ENCODE assay signal across 16 cellular contexts in the genomic region with DNA sequence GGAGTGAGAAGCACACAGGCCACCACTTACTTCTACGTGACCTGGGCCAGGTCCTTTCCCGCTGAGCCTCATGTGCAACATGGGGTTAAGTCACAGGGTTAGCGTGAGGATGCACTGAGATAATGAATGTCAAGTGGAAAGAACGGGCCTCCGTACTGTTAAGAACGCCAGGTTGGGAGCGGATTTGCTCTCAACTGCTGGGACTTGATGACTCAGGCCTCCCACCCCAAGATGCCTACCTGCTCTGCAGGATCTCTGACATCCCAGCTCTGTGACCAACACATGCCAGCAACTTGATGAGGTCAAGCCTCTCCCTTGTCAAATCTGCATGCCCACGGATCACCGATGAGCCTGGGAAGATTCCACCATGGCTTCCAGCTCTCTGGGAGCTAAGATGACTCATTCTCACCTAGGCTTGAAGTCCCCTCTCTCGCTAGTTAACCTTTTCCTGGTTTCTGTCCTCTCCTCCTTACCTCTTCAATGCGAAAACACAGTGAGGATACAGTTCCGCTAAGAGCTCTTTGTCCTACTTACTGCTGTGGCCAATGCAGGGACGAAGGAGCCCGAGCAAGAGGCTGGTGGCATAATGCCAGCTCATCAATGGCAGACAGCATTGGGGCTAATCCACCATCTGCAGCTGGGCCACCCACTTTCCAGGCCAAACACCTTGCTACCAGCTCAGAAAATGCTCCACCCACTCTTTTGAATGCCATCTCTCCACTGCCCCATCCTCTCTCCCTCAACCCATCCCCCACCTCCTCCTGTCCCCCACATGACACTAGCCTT.
"Had no signal": no experiment of that assay in that cellular context is flagged by ENCODE, and none has a peak within 500 bp of the region (broad histone marks: within the 10 kb centered on the region; RNA-seq: fewer than 3 reads in every experiment).

No MANE protein-coding gene starts in this region.

- H3K27me3 Mint-ChIP-seq: activated B cell treated with CpG ODN at 0.5 μM for 24 hours; central memory CD8-positive, alpha-beta T cell had no signal

- H3K9me3 Mint-ChIP-seq: activated B cell treated with CpG ODN at 0.5 μM for 24 hours; activated naive CD4-positive, alpha-beta T cell treated with anti-CD3 and anti-CD28 coated beads, Interleukin-2, amount 50 U/mL, for 72 hours; activated T-cell treated with anti-CD3 and anti-CD28 coated beads, Interleukin-2, amount 50 U/mL, for 72 hours; central memory CD8-positive, alpha-beta T cell; T-helper 2 cell treated with Interferon-gamma antibody and Interleukin-4, amounts not matched to agents 5 μg/mL and 100 μg/mL, for 36 hours had no signal

- H3K9me3 ChIP-seq: body of pancreas, tibial artery had no signal

- H3K4me1 Mint-ChIP-seq: activated B cell treated with CpG ODN at 0.5 μM for 24 hours; central memory CD8-positive, alpha-beta T cell had no signal

- H3K27me3 ChIP-seq: body of pancreas, tibial artery had no signal

- H3K36me3 Mint-ChIP-seq: activated naive CD4-positive, alpha-beta T cell treated with anti-CD3 and anti-CD28 coated beads, Interleukin-2, amount 50 U/mL, for 72 hours had no signal

- DNase-seq: activated B cell treated with CpG ODN at 0.5 μM for 24 hours; activated CD4-positive, alpha-beta T cell treated with anti-CD3 and anti-CD28 coated beads for 48 hours; activated CD8-positive, alpha-beta memory T cell treated with anti-CD3 and anti-CD28 coated beads, Interleukin-2, amount 50 U/mL, for 48 hours; activated gamma-delta T cell; activated T-cell treated with anti-CD3 and anti-CD28 coated beads, Interleukin-2, amount 50 U/mL, for 72 hours; body of pancreas; effector CD8-positive, alpha-beta T cell; stimulated activated CD4-positive, alpha-beta T cell treated with anti-CD3 and anti-CD28 coated beads, Interleukin-15, amount 100 ng/mL, for 24 hours; stimulated activated CD4-positive, alpha-beta T cell treated with anti-CD3 and anti-CD28 coated beads, Interleukin-4, amount 100 ng/mL, for 1 hour; stimulated activated naive CD4-positive, alpha-beta T cell; SW 1271; tibial artery had no signal

- H3K4me3 Mint-ChIP-seq: activated B cell treated with CpG ODN at 0.5 μM for 24 hours; activated T-cell treated with anti-CD3 and anti-CD28 coated beads, Interleukin-2, amount 50 U/mL, for 72 hours; central memory CD8-positive, alpha-beta T cell; T-helper 2 cell treated with Interferon-gamma antibody and Interleukin-4, amounts not matched to agents 5 μg/mL and 100 μg/mL, for 36 hours had no signal

- ATAC-seq: activated naive CD4-positive, alpha-beta T cell treated with anti-CD3 and anti-CD28 coated beads, Interleukin-2, amount 50 U/mL, for 72 hours; activated T-cell treated with anti-CD3 and anti-CD28 coated beads, Interleukin-2, amount 50 U/mL, for 72 hours; body of pancreas; left lobe of liver had no signal

- H3K4me1 ChIP-seq: body of pancreas, tibial artery had no signal

- H3K27ac ChIP-seq: body of pancreas, tibial artery had no signal

- H3K4me3 ChIP-seq: body of pancreas, tibial artery had no signal

- H3K36me3 ChIP-seq: tibial artery had no signal

- H3K27ac Mint-ChIP-seq: activated B cell treated with CpG ODN at 0.5 μM for 24 hours; activated naive CD4-positive, alpha-beta T cell treated with anti-CD3 and anti-CD28 coated beads, Interleukin-2, amount 50 U/mL, for 72 hours; activated T-cell treated with anti-CD3 and anti-CD28 coated beads, Interleukin-2, amount 50 U/mL, for 72 hours; T-helper 2 cell treated with Interferon-gamma antibody and Interleukin-4, amounts not matched to agents 5 μg/mL and 100 μg/mL, for 36 hours had no signal
